1 cellular context compared by ENCODE assay signal in the genomic region with DNA sequence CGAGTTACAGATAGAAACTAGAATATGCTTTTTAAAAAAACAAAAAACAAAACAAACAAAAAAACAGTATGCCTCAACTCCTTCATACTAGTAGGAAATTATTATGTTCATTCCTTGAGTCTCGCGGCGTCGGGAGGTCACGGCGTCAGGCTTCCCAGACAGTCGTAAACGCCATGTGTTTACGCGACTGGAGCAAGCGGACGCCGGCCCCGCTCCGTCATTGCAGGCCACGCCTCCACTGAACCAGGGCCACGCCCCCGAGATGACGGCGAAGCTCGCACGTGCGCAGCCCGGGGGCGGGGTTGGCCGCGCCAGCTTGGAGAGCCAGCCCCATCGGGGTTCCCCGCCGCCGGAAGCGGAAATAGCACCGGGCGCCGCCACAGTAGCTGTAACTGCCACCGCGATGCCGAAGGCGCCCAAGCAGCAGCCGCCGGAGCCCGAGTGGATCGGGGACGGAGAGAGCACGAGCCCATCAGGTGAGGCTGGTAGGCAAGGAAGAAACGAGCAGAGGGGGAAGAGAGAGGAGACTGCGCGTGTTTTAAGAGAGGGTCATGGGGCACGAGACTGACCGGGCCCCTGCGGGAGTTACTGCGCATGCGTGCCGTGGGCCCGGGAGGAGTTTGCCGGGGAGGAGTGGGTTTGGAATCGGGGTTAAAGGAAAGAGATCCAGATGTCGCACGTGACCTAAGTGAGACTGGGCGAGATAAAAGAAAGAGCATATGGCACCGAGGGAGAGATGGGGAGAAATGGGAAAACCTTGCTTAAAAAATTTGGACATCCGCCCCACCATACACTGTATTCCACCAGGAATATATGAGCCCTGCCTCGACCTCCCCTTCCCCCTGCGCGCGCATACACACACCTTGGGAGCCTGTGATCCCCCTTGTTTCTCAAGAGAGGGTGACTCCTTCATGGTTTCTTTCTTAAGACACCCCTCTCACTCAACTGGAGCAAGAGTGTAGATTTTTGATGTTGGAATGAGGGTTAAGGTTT.
A peak's percentile ranks its signal among the peaks of the same experiment; 100 is the strongest.
TF ChIP-seq lines count a peak whose summit lies in the region.

A gene (plus strand): TSS at position 358 of the 993 bp plus-strand sequence. CDS start 46 bp downstream, at position 404.

TF ChIP-seq in K562, 482 proteins besides CTCF, POLR2A, EP300 and RAD21 (continued from another document and continues in another):
- TF ChIP-seq, protein P1, sequence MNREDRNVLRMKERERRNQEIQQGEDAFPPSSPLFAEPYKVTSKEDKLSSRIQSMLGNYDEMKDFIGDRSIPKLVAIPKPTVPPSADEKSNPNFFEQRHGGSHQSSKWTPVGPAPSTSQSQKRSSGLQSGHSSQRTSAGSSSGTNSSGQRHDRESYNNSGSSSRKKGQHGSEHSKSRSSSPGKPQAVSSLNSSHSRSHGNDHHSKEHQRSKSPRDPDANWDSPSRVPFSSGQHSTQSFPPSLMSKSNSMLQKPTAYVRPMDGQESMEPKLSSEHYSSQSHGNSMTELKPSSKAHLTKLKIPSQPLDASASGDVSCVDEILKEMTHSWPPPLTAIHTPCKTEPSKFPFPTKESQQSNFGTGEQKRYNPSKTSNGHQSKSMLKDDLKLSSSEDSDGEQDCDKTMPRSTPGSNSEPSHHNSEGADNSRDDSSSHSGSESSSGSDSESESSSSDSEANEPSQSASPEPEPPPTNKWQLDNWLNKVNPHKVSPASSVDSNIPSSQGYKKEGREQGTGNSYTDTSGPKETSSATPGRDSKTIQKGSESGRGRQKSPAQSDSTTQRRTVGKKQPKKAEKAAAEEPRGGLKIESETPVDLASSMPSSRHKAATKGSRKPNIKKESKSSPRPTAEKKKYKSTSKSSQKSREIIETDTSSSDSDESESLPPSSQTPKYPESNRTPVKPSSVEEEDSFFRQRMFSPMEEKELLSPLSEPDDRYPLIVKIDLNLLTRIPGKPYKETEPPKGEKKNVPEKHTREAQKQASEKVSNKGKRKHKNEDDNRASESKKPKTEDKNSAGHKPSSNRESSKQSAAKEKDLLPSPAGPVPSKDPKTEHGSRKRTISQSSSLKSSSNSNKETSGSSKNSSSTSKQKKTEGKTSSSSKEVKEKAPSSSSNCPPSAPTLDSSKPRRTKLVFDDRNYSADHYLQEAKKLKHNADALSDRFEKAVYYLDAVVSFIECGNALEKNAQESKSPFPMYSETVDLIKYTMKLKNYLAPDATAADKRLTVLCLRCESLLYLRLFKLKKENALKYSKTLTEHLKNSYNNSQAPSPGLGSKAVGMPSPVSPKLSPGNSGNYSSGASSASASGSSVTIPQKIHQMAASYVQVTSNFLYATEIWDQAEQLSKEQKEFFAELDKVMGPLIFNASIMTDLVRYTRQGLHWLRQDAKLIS (CRISPR knock-in tag; IDR thresholded peaks at IDR 0.05): peak; percentile 96
- 0 out of 2 replicates have a peak, but pooled peaks have one; percentile 7 for TF ChIP-seq TEAD4 (IDR thresholded peaks at IDR 0.05; ENCODE audit: low read length)
- TF ChIP-seq TEAD4 (CRISPR knock-in tag; IDR thresholded peaks at IDR 0.05; ENCODE audit: borderline replicate concordance): no peak
- no peak for TF ChIP-seq SPI1 (IDR thresholded peaks at IDR 0.05; ENCODE audit: borderline replicate concordance, low read depth, low read length)
- TF ChIP-seq GABPB1 (CRISPR knock-in tag; IDR thresholded peaks at IDR 0.05): peak; percentile 98
- TF ChIP-seq, protein P2, sequence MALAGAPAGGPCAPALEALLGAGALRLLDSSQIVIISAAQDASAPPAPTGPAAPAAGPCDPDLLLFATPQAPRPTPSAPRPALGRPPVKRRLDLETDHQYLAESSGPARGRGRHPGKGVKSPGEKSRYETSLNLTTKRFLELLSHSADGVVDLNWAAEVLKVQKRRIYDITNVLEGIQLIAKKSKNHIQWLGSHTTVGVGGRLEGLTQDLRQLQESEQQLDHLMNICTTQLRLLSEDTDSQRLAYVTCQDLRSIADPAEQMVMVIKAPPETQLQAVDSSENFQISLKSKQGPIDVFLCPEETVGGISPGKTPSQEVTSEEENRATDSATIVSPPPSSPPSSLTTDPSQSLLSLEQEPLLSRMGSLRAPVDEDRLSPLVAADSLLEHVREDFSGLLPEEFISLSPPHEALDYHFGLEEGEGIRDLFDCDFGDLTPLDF (CRISPR knock-in tag; IDR thresholded peaks at IDR 0.05): peak; percentile 77
- 0 out of 2 replicates have a peak, but pooled peaks have one; percentile 41 for TF ChIP-seq CBFA2T2 (conservative IDR thresholded peaks at IDR 0.05)
- TF ChIP-seq CBX3 (IDR thresholded peaks at IDR 0.05; ENCODE audit: borderline replicate concordance in 1 of 2, low read length in 2 of 2): peak in 1 of 2 experiments; percentile 77; a peak in 2 of 3 replicates
- TF ChIP-seq ZKSCAN8 (CRISPR knock-in tag; IDR thresholded peaks at IDR 0.05): peak; percentile 57; the same call in 1 of the 2 replicates
- peak; percentile 51; the same call in 1 of the 2 replicates for TF ChIP-seq DPF2 (IDR thresholded peaks at IDR 0.05)
- TF ChIP-seq TCF3 (CRISPR knock-in tag; IDR thresholded peaks at IDR 0.05): peak; percentile 18; the same call in 1 of the 2 replicates
- TF ChIP-seq, protein P3, sequence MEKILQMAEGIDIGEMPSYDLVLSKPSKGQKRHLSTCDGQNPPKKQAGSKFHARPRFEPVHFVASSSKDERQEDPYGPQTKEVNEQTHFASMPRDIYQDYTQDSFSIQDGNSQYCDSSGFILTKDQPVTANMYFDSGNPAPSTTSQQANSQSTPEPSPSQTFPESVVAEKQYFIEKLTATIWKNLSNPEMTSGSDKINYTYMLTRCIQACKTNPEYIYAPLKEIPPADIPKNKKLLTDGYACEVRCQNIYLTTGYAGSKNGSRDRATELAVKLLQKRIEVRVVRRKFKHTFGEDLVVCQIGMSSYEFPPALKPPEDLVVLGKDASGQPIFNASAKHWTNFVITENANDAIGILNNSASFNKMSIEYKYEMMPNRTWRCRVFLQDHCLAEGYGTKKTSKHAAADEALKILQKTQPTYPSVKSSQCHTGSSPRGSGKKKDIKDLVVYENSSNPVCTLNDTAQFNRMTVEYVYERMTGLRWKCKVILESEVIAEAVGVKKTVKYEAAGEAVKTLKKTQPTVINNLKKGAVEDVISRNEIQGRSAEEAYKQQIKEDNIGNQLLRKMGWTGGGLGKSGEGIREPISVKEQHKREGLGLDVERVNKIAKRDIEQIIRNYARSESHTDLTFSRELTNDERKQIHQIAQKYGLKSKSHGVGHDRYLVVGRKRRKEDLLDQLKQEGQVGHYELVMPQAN (IDR thresholded peaks at IDR 0.05; ENCODE audit: borderline replicate concordance): peak; percentile 99
- no peak for TF ChIP-seq CBX5 (IDR thresholded peaks at IDR 0.05; ENCODE audit: borderline replicate concordance, low read depth)
- TF ChIP-seq ZBTB1 (CRISPR knock-in tag; IDR thresholded peaks at IDR 0.05; ENCODE audit: borderline replicate concordance, low read depth): peak; percentile 54; the same call in 1 of the 2 replicates
- peak; percentile 92 for TF ChIP-seq HDAC2 (IDR thresholded peaks at IDR 0.05)
- no peak for TF ChIP-seq HMG20A (CRISPR knock-in tag; conservative IDR thresholded peaks at IDR 0.05)
- peak; percentile 96 for TF ChIP-seq CCNT2 (IDR thresholded peaks at IDR 0.05; ENCODE audit: borderline replicate concordance, extremely low read depth, insufficient read length, low read depth, low read length)
- TF ChIP-seq, protein P4, sequence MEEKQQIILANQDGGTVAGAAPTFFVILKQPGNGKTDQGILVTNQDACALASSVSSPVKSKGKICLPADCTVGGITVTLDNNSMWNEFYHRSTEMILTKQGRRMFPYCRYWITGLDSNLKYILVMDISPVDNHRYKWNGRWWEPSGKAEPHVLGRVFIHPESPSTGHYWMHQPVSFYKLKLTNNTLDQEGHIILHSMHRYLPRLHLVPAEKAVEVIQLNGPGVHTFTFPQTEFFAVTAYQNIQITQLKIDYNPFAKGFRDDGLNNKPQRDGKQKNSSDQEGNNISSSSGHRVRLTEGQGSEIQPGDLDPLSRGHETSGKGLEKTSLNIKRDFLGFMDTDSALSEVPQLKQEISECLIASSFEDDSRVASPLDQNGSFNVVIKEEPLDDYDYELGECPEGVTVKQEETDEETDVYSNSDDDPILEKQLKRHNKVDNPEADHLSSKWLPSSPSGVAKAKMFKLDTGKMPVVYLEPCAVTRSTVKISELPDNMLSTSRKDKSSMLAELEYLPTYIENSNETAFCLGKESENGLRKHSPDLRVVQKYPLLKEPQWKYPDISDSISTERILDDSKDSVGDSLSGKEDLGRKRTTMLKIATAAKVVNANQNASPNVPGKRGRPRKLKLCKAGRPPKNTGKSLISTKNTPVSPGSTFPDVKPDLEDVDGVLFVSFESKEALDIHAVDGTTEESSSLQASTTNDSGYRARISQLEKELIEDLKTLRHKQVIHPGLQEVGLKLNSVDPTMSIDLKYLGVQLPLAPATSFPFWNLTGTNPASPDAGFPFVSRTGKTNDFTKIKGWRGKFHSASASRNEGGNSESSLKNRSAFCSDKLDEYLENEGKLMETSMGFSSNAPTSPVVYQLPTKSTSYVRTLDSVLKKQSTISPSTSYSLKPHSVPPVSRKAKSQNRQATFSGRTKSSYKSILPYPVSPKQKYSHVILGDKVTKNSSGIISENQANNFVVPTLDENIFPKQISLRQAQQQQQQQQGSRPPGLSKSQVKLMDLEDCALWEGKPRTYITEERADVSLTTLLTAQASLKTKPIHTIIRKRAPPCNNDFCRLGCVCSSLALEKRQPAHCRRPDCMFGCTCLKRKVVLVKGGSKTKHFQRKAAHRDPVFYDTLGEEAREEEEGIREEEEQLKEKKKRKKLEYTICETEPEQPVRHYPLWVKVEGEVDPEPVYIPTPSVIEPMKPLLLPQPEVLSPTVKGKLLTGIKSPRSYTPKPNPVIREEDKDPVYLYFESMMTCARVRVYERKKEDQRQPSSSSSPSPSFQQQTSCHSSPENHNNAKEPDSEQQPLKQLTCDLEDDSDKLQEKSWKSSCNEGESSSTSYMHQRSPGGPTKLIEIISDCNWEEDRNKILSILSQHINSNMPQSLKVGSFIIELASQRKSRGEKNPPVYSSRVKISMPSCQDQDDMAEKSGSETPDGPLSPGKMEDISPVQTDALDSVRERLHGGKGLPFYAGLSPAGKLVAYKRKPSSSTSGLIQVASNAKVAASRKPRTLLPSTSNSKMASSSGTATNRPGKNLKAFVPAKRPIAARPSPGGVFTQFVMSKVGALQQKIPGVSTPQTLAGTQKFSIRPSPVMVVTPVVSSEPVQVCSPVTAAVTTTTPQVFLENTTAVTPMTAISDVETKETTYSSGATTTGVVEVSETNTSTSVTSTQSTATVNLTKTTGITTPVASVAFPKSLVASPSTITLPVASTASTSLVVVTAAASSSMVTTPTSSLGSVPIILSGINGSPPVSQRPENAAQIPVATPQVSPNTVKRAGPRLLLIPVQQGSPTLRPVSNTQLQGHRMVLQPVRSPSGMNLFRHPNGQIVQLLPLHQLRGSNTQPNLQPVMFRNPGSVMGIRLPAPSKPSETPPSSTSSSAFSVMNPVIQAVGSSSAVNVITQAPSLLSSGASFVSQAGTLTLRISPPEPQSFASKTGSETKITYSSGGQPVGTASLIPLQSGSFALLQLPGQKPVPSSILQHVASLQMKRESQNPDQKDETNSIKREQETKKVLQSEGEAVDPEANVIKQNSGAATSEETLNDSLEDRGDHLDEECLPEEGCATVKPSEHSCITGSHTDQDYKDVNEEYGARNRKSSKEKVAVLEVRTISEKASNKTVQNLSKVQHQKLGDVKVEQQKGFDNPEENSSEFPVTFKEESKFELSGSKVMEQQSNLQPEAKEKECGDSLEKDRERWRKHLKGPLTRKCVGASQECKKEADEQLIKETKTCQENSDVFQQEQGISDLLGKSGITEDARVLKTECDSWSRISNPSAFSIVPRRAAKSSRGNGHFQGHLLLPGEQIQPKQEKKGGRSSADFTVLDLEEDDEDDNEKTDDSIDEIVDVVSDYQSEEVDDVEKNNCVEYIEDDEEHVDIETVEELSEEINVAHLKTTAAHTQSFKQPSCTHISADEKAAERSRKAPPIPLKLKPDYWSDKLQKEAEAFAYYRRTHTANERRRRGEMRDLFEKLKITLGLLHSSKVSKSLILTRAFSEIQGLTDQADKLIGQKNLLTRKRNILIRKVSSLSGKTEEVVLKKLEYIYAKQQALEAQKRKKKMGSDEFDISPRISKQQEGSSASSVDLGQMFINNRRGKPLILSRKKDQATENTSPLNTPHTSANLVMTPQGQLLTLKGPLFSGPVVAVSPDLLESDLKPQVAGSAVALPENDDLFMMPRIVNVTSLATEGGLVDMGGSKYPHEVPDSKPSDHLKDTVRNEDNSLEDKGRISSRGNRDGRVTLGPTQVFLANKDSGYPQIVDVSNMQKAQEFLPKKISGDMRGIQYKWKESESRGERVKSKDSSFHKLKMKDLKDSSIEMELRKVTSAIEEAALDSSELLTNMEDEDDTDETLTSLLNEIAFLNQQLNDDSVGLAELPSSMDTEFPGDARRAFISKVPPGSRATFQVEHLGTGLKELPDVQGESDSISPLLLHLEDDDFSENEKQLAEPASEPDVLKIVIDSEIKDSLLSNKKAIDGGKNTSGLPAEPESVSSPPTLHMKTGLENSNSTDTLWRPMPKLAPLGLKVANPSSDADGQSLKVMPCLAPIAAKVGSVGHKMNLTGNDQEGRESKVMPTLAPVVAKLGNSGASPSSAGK (IDR thresholded peaks at IDR 0.05): peak; percentile 94
- TF ChIP-seq, protein P5, sequence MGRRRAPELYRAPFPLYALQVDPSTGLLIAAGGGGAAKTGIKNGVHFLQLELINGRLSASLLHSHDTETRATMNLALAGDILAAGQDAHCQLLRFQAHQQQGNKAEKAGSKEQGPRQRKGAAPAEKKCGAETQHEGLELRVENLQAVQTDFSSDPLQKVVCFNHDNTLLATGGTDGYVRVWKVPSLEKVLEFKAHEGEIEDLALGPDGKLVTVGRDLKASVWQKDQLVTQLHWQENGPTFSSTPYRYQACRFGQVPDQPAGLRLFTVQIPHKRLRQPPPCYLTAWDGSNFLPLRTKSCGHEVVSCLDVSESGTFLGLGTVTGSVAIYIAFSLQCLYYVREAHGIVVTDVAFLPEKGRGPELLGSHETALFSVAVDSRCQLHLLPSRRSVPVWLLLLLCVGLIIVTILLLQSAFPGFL (CRISPR knock-in tag; IDR thresholded peaks at IDR 0.05): 0 out of 2 replicates have a peak, but pooled peaks have one; percentile 30
- 0 out of 2 replicates have a peak, but pooled peaks have one; percentile 81 for TF ChIP-seq DNMT1 (IDR thresholded peaks at IDR 0.05)
- TF ChIP-seq TSC22D4 (tag; IDR thresholded peaks at IDR 0.05): no peak
- no peak for TF ChIP-seq CREBBP (IDR thresholded peaks at IDR 0.05; ENCODE audit: low read depth, low read length)
